8 cellular contexts compared by ENCODE assay signal in the genomic region with DNA sequence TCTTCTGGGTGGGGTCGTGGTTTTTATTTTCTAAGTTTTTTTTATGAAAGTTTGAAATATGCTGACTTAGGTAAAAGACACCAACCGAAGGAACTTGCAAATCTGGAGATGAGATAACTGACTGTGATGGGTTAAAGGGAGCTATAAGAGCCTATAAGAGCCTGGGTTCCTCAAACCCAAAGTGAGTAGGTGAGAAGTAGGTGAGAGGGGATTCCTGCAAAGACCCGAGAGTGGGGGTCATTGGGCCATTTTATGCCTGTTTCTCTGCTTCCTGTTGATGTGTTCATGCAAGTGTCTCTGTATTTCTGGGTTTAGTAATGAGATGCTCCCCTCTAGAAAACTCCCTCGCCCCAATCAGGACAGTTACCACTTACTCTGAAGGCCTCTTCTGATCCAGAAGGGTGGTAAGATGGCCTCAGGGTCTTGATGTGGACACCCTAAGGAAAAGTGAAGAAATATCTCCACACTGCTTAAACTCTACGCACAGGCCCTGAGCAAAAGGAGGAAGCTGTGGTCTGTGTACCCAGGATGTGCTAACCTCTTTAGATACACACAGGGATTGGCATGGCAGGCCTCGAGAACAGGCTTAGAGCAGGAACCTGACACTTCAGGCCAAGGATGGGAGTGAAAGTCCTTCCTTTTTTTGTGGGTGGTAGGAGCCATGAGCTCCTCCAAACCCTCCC. TPM values are rescaled to one million over a fixed set of nuclear protein-coding genes. Genes with fewer than 3 reads are reported as not detected.
DNase-seq lines count a peak whose midpoint lies in the region; ATAC-seq and TF ChIP-seq lines count a peak whose summit lies in the region.

No MANE protein-coding gene starts in this region.

- H3K4me3 ChIP-seq in left ventricle myocardium inferior (peak overlapping the region; percentile 84), smooth muscle cell (peak overlapping the region; percentile 63)

- no peaks in the 10 kb centered on the region for H3F3A ChIP-seq in smooth muscle cell (ENCODE audit: low read depth)

- intact Hi-C loops in left ventricle myocardium inferior (cut with micrococcal nuclease), result no loop called here

- H3K9me3 ChIP-seq in left ventricle myocardium inferior (replicated peaks) (no peaks in the 10 kb centered on the region), smooth muscle cell (replicated peaks; ENCODE audit: low read depth) (no peaks in the 10 kb centered on the region)

- peak overlapping the region; percentile 95 for H3K27ac ChIP-seq in left ventricle myocardium inferior (replicated peaks)
- no peak overlapping the region for H3K27ac ChIP-seq in smooth muscle cell (ENCODE audit: low read depth)

- no peaks in the 10 kb centered on the region for H4K20me1 ChIP-seq in smooth muscle cell (ENCODE audit: low read depth)

- H3K27me3 ChIP-seq in left ventricle myocardium inferior (ENCODE audit: low read depth) (peaks cover 50% of the 10 kb centered on the region), smooth muscle cell (ENCODE audit: low read depth) (peaks cover 56% of the 10 kb centered on the region)

- peak; percentile 28 for ATAC-seq in HG03469 (IDR thresholded peaks at IDR 0.05; ENCODE audit: unreplicated experiment)

- H3K36me3 ChIP-seq in left ventricle myocardium inferior (no peaks in the 10 kb centered on the region), smooth muscle cell (ENCODE audit: low read depth) (no peaks in the 10 kb centered on the region)

- peak overlapping the region; percentile 94 for H2AFZ ChIP-seq in smooth muscle cell (ENCODE audit: low read depth)

- DNase-seq in NK-92 treated with Interleukin-12 subunit alpha and Interleukin-12 subunit beta, amount 100 ng/mL, for 24 hours (lab: John Stamatoyannopoulos, UW), result peak; percentile 38
- DNase-seq in NK-92 (lab: John Stamatoyannopoulos, UW; ENCODE audit: unreplicated experiment) (no peak), left ventricle myocardium inferior (no peak), smooth muscle cell (lab: John Stamatoyannopoulos, UW; ENCODE audit: unreplicated experiment) (no peak), HPDE6-E6E7 (ENCODE audit: extremely low spot score) (no peak), cortex of kidney (lab: John Stamatoyannopoulos, UW) (no peak)
- peak; percentile 47 to 58 for DNase-seq in activated T-cell treated with anti-CD3 and anti-CD28 coated beads, Interleukin-2, amount 50 U/mL, for 48 hours

- H3K79me2 ChIP-seq in smooth muscle cell (ENCODE audit: low read depth), result peaks cover 10% of the 10 kb centered on the region

- H3K9ac ChIP-seq in smooth muscle cell (ENCODE audit: low read depth), result no peak overlapping the region

- H3K4me2 ChIP-seq in smooth muscle cell, result peak overlapping the region; percentile 94

- TF ChIP-seq CTCF in left ventricle myocardium inferior (IDR thresholded peaks at IDR 0.05; ENCODE audit: borderline replicate concordance), result no peak
- no peak for TF ChIP-seq CTCF in smooth muscle cell (IDR thresholded peaks at IDR 0.05; ENCODE audit: borderline replicate concordance, insufficient read depth, poor library complexity, severe bottlenecking)

- 58% methylated on average over 6 of the region's 6 CpGs for WGBS in smooth muscle cell (ENCODE audit: low lambda C conversion rate)

- H3K4me1 ChIP-seq in left ventricle myocardium inferior (peaks cover 79% of the 10 kb centered on the region), smooth muscle cell (ENCODE audit: low read depth) (peaks cover 4% of the 10 kb centered on the region)

RNA-seq across cellular contexts. Expression of a gene that starts 1.8 kb away (rescaled TPM):
- total RNA-seq in left ventricle myocardium inferior (16.4 TPM), smooth muscle cell (2.2 and 4.7 TPM in 2 replicates)
- polyA plus RNA-seq in smooth muscle cell, result 3.5 and 4.2 TPM in 2 replicates

Comparison
In these comparisons a context has a peak if more than half of its experiments do, and no peak if none do; other contexts are left out.
1. DNase-seq: peak in NK-92 treated with Interleukin-12 subunit alpha and Interleukin-12 subunit beta, amount 100 ng/mL, for 24 hours (single experiment) and activated T-cell treated with anti-CD3 and anti-CD28 coated beads, Interleukin-2, amount 50 U/mL, for 48 hours (2 of 2); none in NK-92 (single experiment), left ventricle myocardium inferior (single experiment), smooth muscle cell (single experiment), HPDE6-E6E7 (single experiment) and cortex of kidney (single experiment).